Comparison of ENCODE assay signal across 8 cellular contexts in the genomic region with DNA sequence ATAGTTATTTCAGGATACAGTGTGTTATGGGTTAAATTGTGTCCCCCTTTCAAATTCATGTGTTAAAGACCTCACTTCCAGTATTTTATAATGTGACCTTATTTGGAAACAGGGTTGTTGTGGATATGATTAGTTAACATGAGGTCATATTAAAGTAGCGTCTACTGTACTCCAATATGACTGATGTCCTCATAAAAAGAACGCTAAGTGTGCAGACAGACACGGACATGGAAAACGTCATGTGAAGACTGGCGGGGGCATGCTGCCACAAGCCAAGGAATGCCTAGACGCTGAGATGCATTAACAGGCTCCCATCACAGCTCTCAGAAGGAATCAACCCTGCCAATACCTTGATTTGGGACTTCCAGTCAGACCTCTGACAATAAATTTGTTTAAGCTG. TPM values are rescaled to one million over a fixed set of nuclear protein-coding genes. Genes with fewer than 3 reads are reported as not detected.
DNase-seq lines count a peak whose midpoint lies in the region; ATAC-seq and TF ChIP-seq lines count a peak whose summit lies in the region.

No MANE protein-coding gene starts in this region.

- no peaks in the 10 kb centered on the region for H3K27me3 Mint-ChIP-seq in CD4-positive, CD25-positive, alpha-beta regulatory T cell
- H3K27me3 Mint-ChIP-seq in brain, result peaks cover 14% of the 10 kb centered on the region
- no peaks in the 10 kb centered on the region for H3K27me3 Mint-ChIP-seq in naive thymus-derived CD4-positive, alpha-beta T cell

- no peak for ATAC-seq in CD4-positive, CD25-positive, alpha-beta regulatory T cell (ENCODE audit: low read depth in 2 of 2)
- ATAC-seq in naive thymus-derived CD4-positive, alpha-beta T cell, result no peak
- ATAC-seq in HG02610 (IDR thresholded peaks at IDR 0.05; ENCODE audit: unreplicated experiment) (no peak), GM18505 (IDR thresholded peaks at IDR 0.05; ENCODE audit: unreplicated experiment) (no peak)

- peaks cover 14% of the 10 kb centered on the region for H3K36me3 ChIP-seq in CD4-positive, CD25-positive, alpha-beta regulatory T cell (ENCODE audit: control insufficient read depth, insufficient read depth, low read length)
- H3K36me3 ChIP-seq in HUES64 (ENCODE audit: insufficient read depth, low read length), result peaks cover 31% of the 10 kb centered on the region
- H3K36me3 ChIP-seq in naive thymus-derived CD4-positive, alpha-beta T cell (ENCODE audit: control insufficient read depth in 2 of 3, insufficient read depth in 3 of 3, low read length in 3 of 3), result peaks cover 0 to 14% (median 0%) of the 10 kb centered on the region in 3 experiments

- TF ChIP-seq CTCF in brain (conservative IDR thresholded peaks at IDR 0.05), result no peak

- H3K9me3 Mint-ChIP-seq in CD4-positive, CD25-positive, alpha-beta regulatory T cell, result no peaks in the 10 kb centered on the region
- H3K9me3 Mint-ChIP-seq in brain, result peaks cover 0 to 3% (median 0%) of the 10 kb centered on the region in 5 experiments
- H3K9me3 Mint-ChIP-seq in naive thymus-derived CD4-positive, alpha-beta T cell, result no peaks in the 10 kb centered on the region

- H3K36me3 Mint-ChIP-seq in CD4-positive, CD25-positive, alpha-beta regulatory T cell, result no peaks in the 10 kb centered on the region
- peaks cover 38% of the 10 kb centered on the region for H3K36me3 Mint-ChIP-seq in brain
- H3K36me3 Mint-ChIP-seq in naive thymus-derived CD4-positive, alpha-beta T cell, result peaks cover 0 to 26% (median 6%) of the 10 kb centered on the region in 5 donors

- H3K4me1 ChIP-seq in CD4-positive, CD25-positive, alpha-beta regulatory T cell (ENCODE audit: control insufficient read depth, insufficient read depth, low read length, poor library complexity, severe bottlenecking), result peaks cover 59% of the 10 kb centered on the region
- H3K4me1 ChIP-seq in HUES64 (ENCODE audit: insufficient read depth, low read length), result peaks cover 16% of the 10 kb centered on the region
- H3K4me1 ChIP-seq in naive thymus-derived CD4-positive, alpha-beta T cell (ENCODE audit: control insufficient read depth in 2 of 2, insufficient read depth in 2 of 2, low read length in 2 of 2), result peaks cover 48 to 55% of the 10 kb centered on the region in 2 donors

- no peak overlapping the region for H3K27ac ChIP-seq in CD4-positive, CD25-positive, alpha-beta regulatory T cell (ENCODE audit: insufficient read depth, low read length, poor library complexity, severe bottlenecking)
- H3K27ac ChIP-seq in HUES64 (ENCODE audit: low read depth, low read length), result no peak overlapping the region
- peak overlapping the region; percentile 88 for H3K27ac ChIP-seq in naive thymus-derived CD4-positive, alpha-beta T cell (ENCODE audit: low read depth, low read length)

- H3K27ac Mint-ChIP-seq in CD4-positive, CD25-positive, alpha-beta regulatory T cell, result peak overlapping the region; percentile 38 to 84 (median 80)
- peak overlapping the region; percentile 84 to 99 (median 89) for H3K27ac Mint-ChIP-seq in brain
- peak overlapping the region in 8 of 9 donors; percentile 13 to 97 (median 64) for H3K27ac Mint-ChIP-seq in naive thymus-derived CD4-positive, alpha-beta T cell

- WGBS in HUES64, result 89% methylated on average over 6 of the region's 6 CpGs

- no peaks in the 10 kb centered on the region for H3K9me3 ChIP-seq in CD4-positive, CD25-positive, alpha-beta regulatory T cell (ENCODE audit: control insufficient read depth in 2 of 2, low read length in 2 of 2)
- no peaks in the 10 kb centered on the region for H3K9me3 ChIP-seq in HUES64 (ENCODE audit: insufficient read depth, low read depth, low read length)
- no peaks in the 10 kb centered on the region for H3K9me3 ChIP-seq in naive thymus-derived CD4-positive, alpha-beta T cell (ENCODE audit: control insufficient read depth in 2 of 3, low read length in 3 of 3)

- CTCF ChIA-PET in naive thymus-derived CD4-positive, alpha-beta T cell (lab: Charles Lee), result no interaction called here

- peaks cover 42 to 88% (median 62%) of the 10 kb centered on the region in 4 donors for H3K4me1 Mint-ChIP-seq in CD4-positive, CD25-positive, alpha-beta regulatory T cell
- H3K4me1 Mint-ChIP-seq in brain, result peaks cover 85% of the 10 kb centered on the region
- peaks cover 40 to 87% (median 79%) of the 10 kb centered on the region in 7 donors for H3K4me1 Mint-ChIP-seq in naive thymus-derived CD4-positive, alpha-beta T cell

- no peaks in the 10 kb centered on the region for H3K27me3 ChIP-seq in CD4-positive, CD25-positive, alpha-beta regulatory T cell (ENCODE audit: control insufficient read depth, insufficient read depth, low read length)
- H3K27me3 ChIP-seq in HUES64 (ENCODE audit: insufficient read depth, low read length), result no peaks in the 10 kb centered on the region
- H3K27me3 ChIP-seq in naive thymus-derived CD4-positive, alpha-beta T cell (ENCODE audit: control insufficient read depth in 2 of 2, insufficient read depth in 2 of 2, low read length in 2 of 2), result no peaks in the 10 kb centered on the region

- peak overlapping the region; percentile 96 for H3K4me3 ChIP-seq in CD4-positive, CD25-positive, alpha-beta regulatory T cell (ENCODE audit: low read depth, low read length)
- peak overlapping the region; percentile 100 for H3K4me3 ChIP-seq in HUES64 (ENCODE audit: low read length)
- H3K4me3 ChIP-seq in naive thymus-derived CD4-positive, alpha-beta T cell (ENCODE audit: low read length), result peak overlapping the region; percentile 82

- H3K9ac ChIP-seq in HUES64 (ENCODE audit: low read depth, low read length), result peak overlapping the region; percentile 97; the same call in 1 of the 2 replicates

- H3K4me3 Mint-ChIP-seq in CD4-positive, CD25-positive, alpha-beta regulatory T cell, result peak overlapping the region; percentile 77 to 99 (median 94)
- peak overlapping the region; percentile 94 to 98 (median 97) for H3K4me3 Mint-ChIP-seq in brain
- H3K4me3 Mint-ChIP-seq in naive thymus-derived CD4-positive, alpha-beta T cell, result peak overlapping the region; percentile 64 to 98 (median 74)

- POLR2A ChIA-PET in naive thymus-derived CD4-positive, alpha-beta T cell (lab: Charles Lee), result interaction anchor here (1.0 to 1.4 kb wide), 2 partner anchors 13 to 67 kb away, joined by 3 to 9 read pairs; a partner anchor contains a TSS

- intact Hi-C loops in naive thymus-derived CD4-positive, alpha-beta T cell (cut with micrococcal nuclease), result loop anchor here in 1 of 2 donors (5.0 kb wide), 1 partner anchor 917 kb away; a partner anchor contains a TSS

- DNase-seq in CD4-positive, CD25-positive, alpha-beta regulatory T cell, result no peak
- DNase-seq in naive thymus-derived CD4-positive, alpha-beta T cell, result no peak
- DNase-seq in T1000 (lab: John Stamatoyannopoulos, UW) (no peak), NCI-H446 (lab: John Stamatoyannopoulos, UW) (no peak)

- no peak for TF ChIP-seq POLR2A in GM18505 (IDR thresholded peaks at IDR 0.05; ENCODE audit: borderline replicate concordance, extremely low read depth, insufficient read depth, insufficient read length)

RNA-seq across cellular contexts. Expression of a gene that starts 1.5 kb away (rescaled TPM):
- 31.6 TPM for total RNA-seq in CD4-positive, CD25-positive, alpha-beta regulatory T cell
- polyA plus RNA-seq in CD4-positive, CD25-positive, alpha-beta regulatory T cell, result 10 to 100 TPM; 10.6 to 15.0 (median 12.2) TPM
- 6.6 TPM for polyA plus RNA-seq in HUES64 (2013, experiment 1 of 2)
- 7.2 TPM for polyA plus RNA-seq in HUES64 (2013, experiment 2 of 2)
- 7.2 TPM for polyA plus RNA-seq in brain (ENCODE audit: insufficient read depth, low read depth, low replicate concordance)
- total RNA-seq in naive thymus-derived CD4-positive, alpha-beta T cell, result 10 to 100 TPM; 30.3 to 52.6 (median 43.4) TPM
- polyA plus RNA-seq in naive thymus-derived CD4-positive, alpha-beta T cell, result 10 to 100 TPM; 16.9 to 28.1 TPM

RNA-seq across cellular contexts. Expression of a gene that starts 5.8 kb away (rescaled TPM):
- total RNA-seq in CD4-positive, CD25-positive, alpha-beta regulatory T cell, result 179 TPM
- polyA plus RNA-seq in CD4-positive, CD25-positive, alpha-beta regulatory T cell, result 10 to 100 TPM; 47.0 to 58.6 (median 49.9) TPM
- 122 TPM for polyA plus RNA-seq in HUES64 (2013, experiment 1 of 2)
- polyA plus RNA-seq in HUES64 (2013, experiment 2 of 2), result 142 TPM
- polyA plus RNA-seq in brain (ENCODE audit: insufficient read depth, low read depth, low replicate concordance), result 34.8 TPM
- 100 to 1,000 TPM in 2 of 5 experiments, 10 to 100 TPM in 3; 23.4 to 159 (median 44.9) TPM for total RNA-seq in naive thymus-derived CD4-positive, alpha-beta T cell
- 10 to 100 TPM; 26.8 to 34.6 TPM for polyA plus RNA-seq in naive thymus-derived CD4-positive, alpha-beta T cell

RNA-seq across cellular contexts. Expression of a gene that starts 29.0 kb away (rescaled TPM):
- not detected for total RNA-seq in CD4-positive, CD25-positive, alpha-beta regulatory T cell
- not detected for polyA plus RNA-seq in CD4-positive, CD25-positive, alpha-beta regulatory T cell
- polyA plus RNA-seq in HUES64 (2013, experiment 1 of 2), result not detected
- not detected for polyA plus RNA-seq in HUES64 (2013, experiment 2 of 2)
- polyA plus RNA-seq in brain (ENCODE audit: insufficient read depth, low read depth, low replicate concordance), result not detected
- total RNA-seq in naive thymus-derived CD4-positive, alpha-beta T cell, result not detected
- not detected for polyA plus RNA-seq in naive thymus-derived CD4-positive, alpha-beta T cell
